Comparison of ENCODE assay signal across 8 cellular contexts in the genomic region with DNA sequence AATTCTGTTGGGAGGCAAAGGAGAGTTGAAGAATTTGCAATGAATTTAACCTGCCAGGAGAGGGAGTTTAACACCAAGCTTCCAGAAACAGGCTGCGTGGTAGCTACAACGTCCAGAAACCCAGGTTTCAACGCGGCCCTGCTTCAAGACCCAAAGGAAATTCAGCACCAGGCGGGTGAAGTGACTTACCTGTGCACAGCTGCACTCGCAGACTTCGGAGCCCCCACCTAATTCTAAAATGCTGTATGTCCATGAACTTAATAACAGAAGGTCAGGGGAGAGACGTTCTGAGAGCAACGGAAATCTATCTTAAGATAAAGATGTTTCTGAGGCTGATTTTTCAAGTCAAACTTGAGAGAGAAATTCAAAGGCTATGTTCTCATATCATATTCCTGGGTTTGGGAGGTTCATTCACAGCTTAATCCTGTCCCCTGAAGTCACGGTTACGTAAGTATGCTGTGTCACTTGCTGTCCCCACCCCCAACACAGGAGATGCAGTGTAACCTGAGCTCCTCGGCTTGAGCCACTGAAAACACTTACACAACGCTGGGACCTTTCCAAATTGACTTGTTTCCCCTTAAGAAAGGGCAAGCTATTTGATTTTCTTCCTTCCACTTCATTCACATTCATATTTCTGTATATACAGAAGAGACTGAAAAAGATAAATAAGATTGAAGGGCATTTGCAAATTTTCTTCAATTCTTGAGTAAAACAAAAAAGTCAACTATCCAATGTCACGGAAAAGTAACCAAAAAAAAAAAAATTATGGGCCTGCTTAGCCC. TPM values are rescaled to one million over a fixed set of nuclear protein-coding genes. Genes with fewer than 3 reads are reported as not detected.
DNase-seq lines count a peak whose midpoint lies in the region; ATAC-seq, FAIRE-seq and TF ChIP-seq lines count a peak whose summit lies in the region.

No MANE protein-coding gene starts in this region.

- H3K27ac ChIP-seq in vagina = peak overlapping the region; percentile 97

- no peak for FAIRE-seq in frontal cortex (lab: Jason Lieb, UNC)

- peak overlapping the region; percentile 78 to 91 for H3K27ac Mint-ChIP-seq in activated naive CD4-positive, alpha-beta T cell treated with anti-CD3 and anti-CD28 coated beads, Interleukin-2, amount 50 U/mL, for 72 hours

- no peaks in the 10 kb centered on the region for H3K27me3 ChIP-seq in vagina

- no peaks in the 10 kb centered on the region for H3K36me3 ChIP-seq in vagina

- no peak overlapping the region for H3K4me3 ChIP-seq in vagina

- no peaks in the 10 kb centered on the region for H3K9me3 ChIP-seq in vagina

- in situ Hi-C loops in G401 (cut with HindIII; ENCODE audit: low sequenced_read_pairs) = no loop called here

- H3K4me1 ChIP-seq in vagina = peaks cover 35% of the 10 kb centered on the region

- intact Hi-C loops in vagina (cut with DNase I) = loop anchor here (5.0 kb wide), 1 partner anchor 68 kb away; no protein-coding TSS in a partner anchor

- H3K9me3 Mint-ChIP-seq in activated naive CD4-positive, alpha-beta T cell treated with anti-CD3 and anti-CD28 coated beads, Interleukin-2, amount 50 U/mL, for 72 hours = no peaks in the 10 kb centered on the region

- TF ChIP-seq POLR2A in vagina (IDR thresholded peaks at IDR 0.05) = no peak

- peaks cover 0 to 13% of the 10 kb centered on the region in 2 donors for H3K36me3 Mint-ChIP-seq in activated naive CD4-positive, alpha-beta T cell treated with anti-CD3 and anti-CD28 coated beads, Interleukin-2, amount 50 U/mL, for 72 hours

- DNase-seq in G401 (ENCODE audit: low spot score) (peak; percentile 90), Kasumi-1 (lab: John Stamatoyannopoulos, UW) (peak; percentile 83 to 92), SHP77 treated with DMSO at 0.1 percent for 48 hours (lab: John Stamatoyannopoulos, UW) (peak; percentile 76), frontal cortex (ENCODE audit: low spot score in 2 of 2) (peak; percentile 28 to 62), non-pigmented ciliary epithelial cell (ENCODE audit: low read depth) (peak; percentile 85), vagina (ENCODE audit: extremely low spot score in 2 of 2) (peak in 1 of 2 donors; percentile 91)
- no peak for DNase-seq in activated naive CD4-positive, alpha-beta T cell treated with anti-CD3 and anti-CD28 coated beads, Interleukin-2, amount 50 U/mL, for 72 hours (ENCODE audit: low spot score in 2 of 2)

- ATAC-seq in activated naive CD4-positive, alpha-beta T cell treated with anti-CD3 and anti-CD28 coated beads, Interleukin-2, amount 50 U/mL, for 72 hours = peak; percentile 36 to 46
- no peak for ATAC-seq in HG02642 (IDR thresholded peaks at IDR 0.05; ENCODE audit: poor library complexity, unreplicated experiment)

- TF ChIP-seq CTCF in vagina (IDR thresholded peaks at IDR 0.05) = peak; percentile 54 to 61 (median 59)

RNA-seq across cellular contexts. Expression of a gene that starts 22.7 kb away (rescaled TPM):
- total RNA-seq in G401 (2014; rRNA removed; shearing (Covaris generic)) = 19.7 and 21.6 TPM in 2 replicates
- 10 to 100 TPM; 40.7 to 69.0 TPM for total RNA-seq in activated naive CD4-positive, alpha-beta T cell treated with anti-CD3 and anti-CD28 coated beads, Interleukin-2, amount 50 U/mL, for 72 hours
- total RNA-seq in frontal cortex (72.2 TPM), vagina (135 TPM)

Comparison
In these comparisons a context has a peak if more than half of its experiments do, and no peak if none do; other contexts are left out.
1. DNase-seq: peak in G401 (single experiment), Kasumi-1 (2 of 2), SHP77 treated with DMSO at 0.1 percent for 48 hours (single experiment), frontal cortex (2 of 2) and non-pigmented ciliary epithelial cell (single experiment); none in activated naive CD4-positive, alpha-beta T cell treated with anti-CD3 and anti-CD28 coated beads, Interleukin-2, amount 50 U/mL, for 72 hours (0 of 2).